Comparison of ENCODE assay signal across 1 cellular context in genomic region chr20:5030348-5031205, GRCh38.
TF ChIP-seq lines count a peak whose summit lies in the region.

No MANE protein-coding gene starts in this region.

TF ChIP-seq in HepG2, 621 proteins besides CTCF, POLR2A, EP300 and RAD21 (continued from another document):
- no peak for TF ChIP-seq ARID5B (CRISPR knock-in tag; IDR thresholded peaks at IDR 0.05)
